In the genomic region with DNA sequence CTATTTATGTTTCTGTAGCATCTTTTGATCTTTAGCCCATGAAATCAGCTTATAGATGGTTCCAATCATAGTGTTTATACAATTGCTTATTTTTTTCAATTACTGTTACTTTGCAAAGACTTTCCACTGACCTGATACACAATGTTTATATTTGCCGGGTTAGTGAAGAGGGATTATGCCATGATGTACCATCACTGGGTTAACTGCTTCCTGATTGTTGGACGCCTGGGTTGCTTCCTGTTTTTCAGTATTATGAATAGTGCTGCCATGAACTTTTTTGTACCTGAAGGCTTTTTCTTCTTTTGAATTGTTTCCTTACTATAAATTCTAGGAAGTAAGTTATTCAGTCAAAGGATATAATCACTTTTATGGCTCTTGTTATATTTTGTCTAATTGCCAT, we compare ENCODE assay signal across 18 cellular contexts. TPM values are rescaled to one million over a fixed set of nuclear protein-coding genes. Genes with fewer than 3 reads are reported as not detected.
DNase-seq lines count a peak whose midpoint lies in the region; ATAC-seq, FAIRE-seq and TF ChIP-seq lines count a peak whose summit lies in the region.
"Had no signal": no experiment of that assay in that cellular context is flagged by ENCODE, and none has a peak within 500 bp of the region (broad histone marks: within the 10 kb centered on the region; RNA-seq: fewer than 3 reads in every experiment).

No MANE protein-coding gene starts in this region.

- peaks cover 34% of the 10 kb centered on the region for H3K36me3 ChIP-seq in left ventricle myocardium inferior
- H3K36me3 ChIP-seq in adipocyte (ENCODE audit: control insufficient read depth, insufficient read depth, low read length, severe bottlenecking) = peaks cover 9% of the 10 kb centered on the region
- peaks cover 11 to 27% of the 10 kb centered on the region in 2 experiments for H3K36me3 ChIP-seq in keratinocyte (ENCODE audit: control insufficient read depth in 2 of 2, extremely low read depth in 1 of 2, insufficient read depth in 2 of 2, low read length in 2 of 2)
- H3K36me3 ChIP-seq in aorta (ENCODE audit: control insufficient read depth in 1 of 2, insufficient read depth in 2 of 2, low read length in 1 of 2) = no peaks in the 10 kb centered on the region
- H3K36me3 ChIP-seq: ovary had no signal

- no peak for ATAC-seq in Right ventricle myocardium inferior
- ATAC-seq in aorta (ENCODE audit: low FRiP score) = no peak
- ATAC-seq in HG02884 (IDR thresholded peaks at IDR 0.05; ENCODE audit: unreplicated experiment) = no peak
- no peak for ATAC-seq in GM21447 (IDR thresholded peaks at IDR 0.05; ENCODE audit: unreplicated experiment)
- ATAC-seq: body of pancreas; stimulated activated effector memory CD8-positive, alpha-beta T cell treated with anti-CD3 and anti-CD28 coated beads, Interleukin-12 subunit alpha, Interleukin-12 subunit beta, amount 100 ng/mL, for 72 hours had no signal

- H3K4me3 ChIP-seq in left ventricle myocardium inferior (no peak overlapping the region), adipocyte (ENCODE audit: low read length) (no peak overlapping the region), keratinocyte (ENCODE audit: control insufficient read depth in 2 of 3, extremely low read depth in 1 of 3, insufficient read depth in 2 of 3, low read depth in 1 of 3, low read length in 3 of 3) (no peak overlapping the region), aorta (ENCODE audit: low read length in 2 of 2) (no peak overlapping the region)
- H3K4me3 ChIP-seq: body of pancreas, MG63, ovary had no signal

- peaks cover 6% of the 10 kb centered on the region for H3K9me1 ChIP-seq in keratinocyte (ENCODE audit: control insufficient read depth, extremely low read depth, insufficient read depth, low read length)

- H3K9ac ChIP-seq in adipocyte (ENCODE audit: low read length) (peak overlapping the region; percentile 22), keratinocyte (ENCODE audit: control insufficient read depth, extremely low read depth, insufficient read depth, low read length) (peak overlapping the region; percentile 76)

- TF ChIP-seq CTCF in left ventricle myocardium inferior (IDR thresholded peaks at IDR 0.05; ENCODE audit: borderline replicate concordance) (no peak), keratinocyte (optimal IDR thresholded peaks at IDR 0.05 in 1 of 3, IDR thresholded peaks at IDR 0.05 in 1 of 3, conservative IDR thresholded peaks at IDR 0.05 in 1 of 3; ENCODE audit: extremely low read depth in 1 of 3, insufficient read depth in 2 of 3, low read length in 3 of 3) (no peak)

- peak overlapping the region; percentile 98 for H3K4me2 ChIP-seq in keratinocyte (ENCODE audit: control insufficient read depth, extremely low read depth, insufficient read depth, low read depth, low read length)

- dilution Hi-C loops in keratinocyte (cut with MboI; ENCODE audit: extremely low pct_ligation_motif_present, low sequenced_read_pairs) = no loop called here

- WGBS in aorta, 2 donors = 14 to 25% methylated on average over 2 of the region's 2 CpGs

- peak overlapping the region; percentile 29 for H3K27ac ChIP-seq in left ventricle myocardium inferior (replicated peaks)
- H3K27ac ChIP-seq in keratinocyte (ENCODE audit: control insufficient read depth, insufficient read depth, low read length) = peak overlapping the region; percentile 98
- H3K27ac ChIP-seq in aorta (ENCODE audit: low read depth in 1 of 2, low read length in 2 of 2) = peak overlapping the region; percentile 87 to 97

- H3K9me3 ChIP-seq in left ventricle myocardium inferior (replicated peaks) (peaks cover 9% of the 10 kb centered on the region), adipocyte (ENCODE audit: control insufficient read depth, low read length) (no peaks in the 10 kb centered on the region), keratinocyte (ENCODE audit: control insufficient read depth, low read depth, low read length) (no peaks in the 10 kb centered on the region), aorta (ENCODE audit: control insufficient read depth, low read length) (no peaks in the 10 kb centered on the region)
- H3K9me3 ChIP-seq: body of pancreas had no signal

- FAIRE-seq in keratinocyte (lab: Jason Lieb, UNC) = no peak
- FAIRE-seq: endometrium, GM12892 had no signal

- intact Hi-C loops in left ventricle myocardium inferior (cut with micrococcal nuclease) (no loop called here), Right ventricle myocardium inferior (cut with DNase I) (no loop called here), aorta (cut with DNase I) (loop anchor here in 1 of 2 donors (2.0 kb wide), 1 partner anchor 60 kb away; no protein-coding TSS in a partner anchor)

- H3K4me1 ChIP-seq in left ventricle myocardium inferior (peaks cover 62% of the 10 kb centered on the region), adipocyte (ENCODE audit: control insufficient read depth, insufficient read depth, low read length) (peaks cover 64% of the 10 kb centered on the region), keratinocyte (ENCODE audit: control insufficient read depth, extremely low read depth, insufficient read depth, low read length) (peaks cover 58% of the 10 kb centered on the region), aorta (ENCODE audit: control insufficient read depth in 1 of 2, insufficient read depth in 2 of 2, low read length in 2 of 2) (peaks cover 5% of the 10 kb centered on the region in 2 donors)

- peaks cover 50% of the 10 kb centered on the region for H3K79me2 ChIP-seq in keratinocyte (ENCODE audit: control insufficient read depth, insufficient read depth, low read length)

- H4K20me1 ChIP-seq in keratinocyte (ENCODE audit: control insufficient read depth, extremely low read depth, insufficient read depth, low read length) = no peaks in the 10 kb centered on the region

- H2AFZ ChIP-seq in keratinocyte (ENCODE audit: control insufficient read depth, low read length) = no peak overlapping the region

- H3K27me3 ChIP-seq in left ventricle myocardium inferior (ENCODE audit: low read depth) (no peaks in the 10 kb centered on the region), adipocyte (replicated peaks; ENCODE audit: control insufficient read depth, insufficient read depth, low read length) (no peaks in the 10 kb centered on the region), keratinocyte (ENCODE audit: control insufficient read depth, extremely low read depth, insufficient read depth, low read length) (no peaks in the 10 kb centered on the region), aorta (ENCODE audit: control insufficient read depth in 1 of 2, insufficient read depth in 2 of 2, low read length in 1 of 2) (no peaks in the 10 kb centered on the region)
- H3K27me3 ChIP-seq: body of pancreas, MG63, ovary had no signal

- no peak for DNase-seq in left ventricle myocardium inferior
- no peak for DNase-seq in Right ventricle myocardium inferior (ENCODE audit: missing footprints)
- DNase-seq in adipocyte (ENCODE audit: low read depth) = no peak
- no peak for DNase-seq in keratinocyte (ENCODE audit: low read depth, low spot score)
- DNase-seq in aorta = no peak
- DNase-seq in NCI-H1048 (lab: John Stamatoyannopoulos, UW) = no peak
- DNase-seq: activated CD4-positive, alpha-beta T cell treated with anti-CD3 and anti-CD28 coated beads for 1 hour; activated T-cell treated with anti-CD3 and anti-CD28 coated beads, Interleukin-2, amount 50 U/mL, for 48 hours; body of pancreas; DND-41; Right ventricle myocardium superior had no signal

RNA-seq across cellular contexts. Expression of a gene that starts 6.9 kb away (rescaled TPM):
- total RNA-seq in left ventricle myocardium inferior = 19.2 TPM
- total RNA-seq in Right ventricle myocardium inferior = 20.7 TPM
- 82.3 to 109 TPM (median 109 TPM) in 3 replicates for polyA plus RNA-seq in keratinocyte
- polyA plus RNA-seq in keratinocyte (2011; ENCODE audit: low read depth) = 7.6 TPM
- 110 and 123 TPM in 2 replicates for polyA plus RNA-seq in keratinocyte (2011; cell fraction: cytosol; rRNA removed)
- polyA plus RNA-seq in keratinocyte (2011; cell fraction: nucleus; rRNA removed) = 79.0 and 84.6 TPM in 2 replicates
- polyA plus RNA-seq in keratinocyte (2012; ENCODE audit: low replicate concordance) = 48.2 and 69.9 TPM in 2 replicates
- 40.9 to 65.6 TPM (median 48.7 TPM) in 3 replicates for polyA minus RNA-seq in keratinocyte
- polyA minus RNA-seq in keratinocyte (2011; cell fraction: cytosol; rRNA and poly(A)+ RNA removed) = 34.0 TPM
- polyA minus RNA-seq in keratinocyte (2011; cell fraction: nucleus; rRNA and poly(A)+ RNA removed) = 14.7 and 18.5 TPM in 2 replicates
- total RNA-seq in aorta = 10 to 100 TPM; 47.1 to 59.3 TPM
- 10 to 100 TPM; 61.1 to 86.8 TPM for polyA plus RNA-seq in aorta

RNA-seq across cellular contexts. Expression of a gene that starts 34.8 kb away (rescaled TPM):
- total RNA-seq in left ventricle myocardium inferior = 0.93 TPM
- total RNA-seq in Right ventricle myocardium inferior = not detected
- polyA plus RNA-seq in keratinocyte = not detected in 3 replicates
- polyA plus RNA-seq in keratinocyte (2011; ENCODE audit: low read depth) = not detected
- not detected in 2 replicates for polyA plus RNA-seq in keratinocyte (2011; cell fraction: cytosol; rRNA removed)
- polyA plus RNA-seq in keratinocyte (2011; cell fraction: nucleus; rRNA removed) = not detected in 2 replicates
- polyA plus RNA-seq in keratinocyte (2012; ENCODE audit: low replicate concordance) = not detected in 2 replicates
- not detected in 3 replicates for polyA minus RNA-seq in keratinocyte
- polyA minus RNA-seq in keratinocyte (2011; cell fraction: cytosol; rRNA and poly(A)+ RNA removed) = not detected
- polyA minus RNA-seq in keratinocyte (2011; cell fraction: nucleus; rRNA and poly(A)+ RNA removed) = not detected in 2 replicates
- total RNA-seq in aorta = not detected
- polyA plus RNA-seq in aorta = not detected
- total RNA-seq: body of pancreas, ovary had no signal
- polyA plus RNA-seq: ovary had no signal

RNA-seq across cellular contexts. Expression of a gene that starts 49.6 kb away (rescaled TPM):
- total RNA-seq in left ventricle myocardium inferior (4.2 TPM), Right ventricle myocardium inferior (6.0 TPM), aorta (10 to 100 TPM; 51.3 to 72.4 TPM)
- polyA plus RNA-seq in keratinocyte (22.8 to 32.3 TPM (median 30.9 TPM) in 3 replicates), aorta (10 to 100 TPM; 16.7 to 31.1 TPM)
- 10.3 TPM for polyA plus RNA-seq in keratinocyte (2011; ENCODE audit: low read depth)
- polyA plus RNA-seq in keratinocyte (2011; cell fraction: cytosol; rRNA removed) = 22.0 and 26.2 TPM in 2 replicates
- 65.3 and 76.3 TPM in 2 replicates for polyA plus RNA-seq in keratinocyte (2011; cell fraction: nucleus; rRNA removed)
- 16.5 and 28.7 TPM in 2 replicates for polyA plus RNA-seq in keratinocyte (2012; ENCODE audit: low replicate concordance)
- 47.7 to 113 TPM (median 52.6 TPM) in 3 replicates for polyA minus RNA-seq in keratinocyte
- 31.1 TPM for polyA minus RNA-seq in keratinocyte (2011; cell fraction: cytosol; rRNA and poly(A)+ RNA removed)
- polyA minus RNA-seq in keratinocyte (2011; cell fraction: nucleus; rRNA and poly(A)+ RNA removed) = 39.2 and 42.9 TPM in 2 replicates

Comparison
In these comparisons a context has a peak if more than half of its experiments do, and no peak if none do; other contexts are left out.
1. H3K27ac ChIP-seq: peak in every context shown above with its lines; median percentile 98 in keratinocyte; 92 in aorta; 29 in left ventricle myocardium inferior.